In the genomic region with DNA sequence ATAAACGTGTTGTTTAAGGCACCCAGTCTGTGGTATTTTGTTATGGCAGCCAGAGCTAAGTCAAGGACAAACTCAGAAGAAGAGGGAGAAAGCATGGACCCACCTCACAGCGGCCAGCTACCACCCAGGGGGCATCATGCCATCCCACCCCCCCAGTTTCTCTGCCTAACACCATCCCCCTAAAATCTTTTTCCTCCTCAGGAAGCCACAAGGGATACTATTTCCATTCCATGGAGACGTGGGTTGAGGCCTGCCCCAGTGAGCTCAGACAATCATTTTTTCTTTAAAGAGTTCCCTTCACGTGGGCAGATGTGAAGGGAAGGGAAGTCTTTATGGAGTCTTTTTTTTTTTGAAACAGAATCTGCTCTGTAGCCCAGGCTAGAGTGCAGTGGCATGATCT, we compare ENCODE assay signal across 25 cellular contexts.
"Had no signal": no experiment of that assay in that cellular context is flagged by ENCODE, and none has a peak within 500 bp of the region (broad histone marks: within the 10 kb centered on the region; RNA-seq: fewer than 3 reads in every experiment).

No MANE protein-coding gene starts in this region.

- FAIRE-seq: urothelium cell line had no signal

- H3K27me3 ChIP-seq: stomach, suprapubic skin, testis, thyroid gland, tibial artery, tibial nerve, transverse colon, upper lobe of left lung, upper lobe of right lung, uterus, vagina had no signal

- H3K36me3 ChIP-seq: stomach, suprapubic skin, thoracic aorta, thyroid gland, tibial artery, tibial nerve, transverse colon, upper lobe of left lung, upper lobe of right lung, uterus, vagina had no signal

- ATAC-seq: stimulated activated effector memory CD8-positive, alpha-beta T cell treated with anti-CD3 and anti-CD28 coated beads, Interleukin-12 subunit alpha, Interleukin-12 subunit beta, amount 100 ng/mL, for 72 hours; stimulated activated memory B cell treated with anti-CD40 and anti-IgM and Interleukin-4, amounts not matched to agents 10 μg/mL and 1 μg/mL and 100 μg/mL, for 72 hours; stimulated activated naive B cell treated with anti-CD40 and anti-IgM and Interleukin-4, amounts not matched to agents 10 μg/mL and 1 μg/mL and 100 μg/mL, for 72 hours; stimulated activated naive CD8-positive, alpha-beta T cell treated with anti-CD3 and anti-CD28 coated beads, Interleukin-15, amount 100 ng/mL, for 72 hours; stimulated activated naive CD8-positive, alpha-beta T cell treated with anti-CD3 and anti-CD28 coated beads, Interleukin-15, Interleukin-2, amounts not matched to agents 100 U/mL and 50 U/mL, for 24 hours; upper lobe of right lung had no signal

- DNase-seq: stimulated activated CD4-positive, alpha-beta T cell treated with anti-CD3 and anti-CD28 coated beads, Interleukin-2, amount 100 ng/mL, for 48 hours; stimulated activated CD4-positive, alpha-beta T cell treated with anti-CD3 and anti-CD28 coated beads, Interleukin-4, amount 100 ng/mL, for 1 hour; stimulated activated CD4-positive, alpha-beta T cell treated with anti-CD3 and anti-CD28 coated beads, Interleukin-4, amount 100 ng/mL, for 24 hours; stimulated activated CD4-positive, alpha-beta T cell treated with anti-CD3 and anti-CD28 coated beads, Interleukin-4, amount 100 ng/mL, for 4 hours; stimulated activated CD8-positive, alpha-beta memory T cell treated with anti-CD3 and anti-CD28 coated beads, Interleukin-4, amount 100 ng/mL, for 48 hours; stimulated activated naive B cell treated with anti-CD40 and anti-IgM and Interleukin-4, amounts not matched to agents 10 μg/mL and 1 μg/mL and 100 μg/mL, for 72 hours; stimulated activated naive CD4-positive, alpha-beta T cell treated with Interleukin-2 at 50 U/mL for 16 hours; stimulated activated naive CD8-positive, alpha-beta T cell treated with anti-CD3 and anti-CD28 coated beads, Interleukin-15, amount 100 ng/mL, for 72 hours; stimulated activated naive CD8-positive, alpha-beta T cell treated with anti-CD3 and anti-CD28 coated beads, Interleukin-15, Interleukin-2, amounts not matched to agents 100 U/mL and 50 U/mL, for 24 hours; stomach; substantia nigra; testis; thyroid gland; tibial artery; transverse colon; upper lobe of left lung; upper lobe of right lung; uterus had no signal

- H3K4me1 ChIP-seq: stomach, suprapubic skin, testis, thyroid gland, tibial nerve, upper lobe of left lung, upper lobe of right lung, uterus, vagina had no signal

- H3K9me3 ChIP-seq: stomach, suprapubic skin, testis, thoracic aorta, thyroid gland, tibial artery, tibial nerve, transverse colon, upper lobe of left lung, upper lobe of right lung, uterus, vagina had no signal

- H3K4me3 ChIP-seq: stomach, suprapubic skin, testis, thoracic aorta, thyroid gland, tibial artery, tibial nerve, transverse colon, upper lobe of left lung, upper lobe of right lung, uterus, vagina had no signal

- H3K27ac ChIP-seq: stomach, suprapubic skin, testis, thoracic aorta, thyroid gland, tibial artery, tibial nerve, transverse colon, upper lobe of left lung, upper lobe of right lung, uterus, vagina had no signal
